27 cellular contexts compared by ENCODE assay signal in the genomic region with DNA sequence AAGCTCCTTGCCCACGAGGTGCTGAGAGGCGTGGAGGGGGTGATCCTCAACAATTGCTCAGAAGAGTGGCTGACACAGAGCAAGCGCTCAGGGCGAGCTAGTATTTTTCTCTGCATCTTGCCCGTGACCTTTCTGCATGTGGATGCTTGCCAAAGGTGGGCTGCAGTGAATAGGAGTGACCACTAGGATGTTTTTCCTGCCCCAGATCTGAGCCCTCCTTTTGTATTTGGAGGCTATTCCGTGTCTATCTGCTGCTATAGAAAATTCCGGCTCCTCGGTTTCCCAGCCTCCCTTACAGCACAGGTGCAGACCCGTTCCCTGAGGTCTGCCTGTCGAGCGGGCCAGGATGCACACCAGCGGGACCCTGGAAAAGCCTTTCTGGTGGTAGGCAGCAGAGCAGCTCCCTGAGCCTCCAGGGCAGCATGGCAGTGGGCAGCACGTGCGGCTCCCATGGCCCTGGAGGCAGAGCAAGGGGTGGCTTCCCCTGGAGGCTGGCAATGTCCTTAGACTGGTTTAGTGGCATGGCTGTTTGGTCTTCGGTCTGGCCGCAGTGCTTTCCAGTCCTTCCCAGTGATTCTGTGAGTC.
DNase-seq lines count a peak whose midpoint lies in the region; ATAC-seq and TF ChIP-seq lines count a peak whose summit lies in the region.
"Had no signal": no experiment of that assay in that cellular context is flagged by ENCODE, and none has a peak within 500 bp of the region (broad histone marks: within the 10 kb centered on the region; RNA-seq: fewer than 3 reads in every experiment).

No MANE protein-coding gene starts in this region.

- H3K4me3 ChIP-seq in H7 (ENCODE audit: insufficient read depth, low read depth, low read length), result no peak overlapping the region
- H3K4me3 ChIP-seq in astrocyte of the cerebellum (ENCODE audit: low read depth, low read length), result no peak overlapping the region
- no peak overlapping the region for H3K4me3 ChIP-seq in sigmoid colon
- H3K4me3 ChIP-seq in psoas muscle, result no peak overlapping the region
- H3K4me3 ChIP-seq: BLaER1 treated with 17β-estradiol and CSF1 and Interleukin-3, amounts not matched to agents 10 nM and 100 nM; GM12878; HAP-1; left ventricle myocardium inferior; suprapubic skin had no signal

- TF ChIP-seq POLR2A in sigmoid colon (IDR thresholded peaks at IDR 0.05), result no peak

- 80 to 86% methylated on average over 16 of the region's 16 CpGs for WGBS in sigmoid colon, 2 donors
- WGBS in psoas muscle, 3 donors, result 89 to 92% (median 91%) methylated on average over 16 of the region's 16 CpGs

- intact Hi-C loops in sigmoid colon (cut with DNase I) (no loop called here), psoas muscle (cut with DNase I) (no loop called here)

- H3K27ac ChIP-seq in sigmoid colon, result no peak overlapping the region
- H3K27ac ChIP-seq in psoas muscle, result no peak overlapping the region
- H3K27ac ChIP-seq: BLaER1 treated with 17β-estradiol and CSF1 and Interleukin-3, amounts not matched to agents 10 nM and 100 nM; left ventricle myocardium inferior; suprapubic skin had no signal

- DNase-seq in H7 (peak; percentile 73), astrocyte of the cerebellum (ENCODE audit: low read depth) (no peak), iPS-NIHi11 (ENCODE audit: low spot score) (peak; percentile 60), sigmoid colon (peak; percentile 39), psoas muscle (no peak), kidney glomerular epithelial cell (lab: John Stamatoyannopoulos, UW) (no peak)
- no peak for DNase-seq in stimulated activated CD4-positive, alpha-beta T cell treated with anti-CD3 and anti-CD28 coated beads, Interleukin-4, amount 100 ng/mL, for 1 hour
- DNase-seq: activated CD4-positive, alpha-beta T cell treated with anti-CD3 and anti-CD28 coated beads for 1 hour; activated CD8-positive, alpha-beta T cell treated with anti-CD3 and anti-CD28 coated beads for 36 hours; anterior cingulate cortex; caudate nucleus; dermis blood vessel endothelial cell; left ventricle myocardium inferior; midbrain; naive thymus-derived CD8-positive, alpha-beta T cell; NCI-H1105 treated with DMSO at 0.1 percent for 48 hours; NCI-H2081; NCI-H82; RPMI8226; stimulated activated CD4-positive, alpha-beta T cell treated with anti-CD3 and anti-CD28 coated beads, Interleukin-12 subunit alpha, Interleukin-12 subunit beta, amount 100 ng/mL, for 4 hours; stimulated activated CD4-positive, alpha-beta T cell treated with anti-CD3 and anti-CD28 coated beads, Interleukin-4, amount 100 ng/mL, for 4 hours; stimulated activated naive B cell treated with anti-CD40 and anti-IgM and Interleukin-4, amounts not matched to agents 10 μg/mL and 1 μg/mL and 100 μg/mL, for 72 hours had no signal

- in situ Hi-C loops in astrocyte of the cerebellum (cut with HindIII; ENCODE audit: low sequenced_read_pairs), result no loop called here

- H3K27me3 ChIP-seq in H7 (ENCODE audit: control insufficient read depth, insufficient read depth, low read length), result no peaks in the 10 kb centered on the region
- H3K27me3 ChIP-seq in sigmoid colon, result no peaks in the 10 kb centered on the region
- no peaks in the 10 kb centered on the region for H3K27me3 ChIP-seq in psoas muscle (ENCODE audit: insufficient read depth in 3 of 3, low read length in 2 of 3)
- H3K27me3 ChIP-seq: BLaER1 treated with 17β-estradiol and CSF1 and Interleukin-3, amounts not matched to agents 10 nM and 100 nM had no signal

- peak; percentile 7 for TF ChIP-seq CTCF in astrocyte of the cerebellum (IDR thresholded peaks at IDR 0.05; ENCODE audit: low read depth, low read length, missing control alignments)
- TF ChIP-seq CTCF in sigmoid colon (IDR thresholded peaks at IDR 0.05), result no peak
- no peak for TF ChIP-seq CTCF in psoas muscle (IDR thresholded peaks at IDR 0.05)

- TF ChIP-seq EP300 in sigmoid colon (IDR thresholded peaks at IDR 0.05), result no peak

- ATAC-seq in psoas muscle (no peak), GM21390 (IDR thresholded peaks at IDR 0.05; ENCODE audit: unreplicated experiment) (no peak)
- ATAC-seq: activated CD8-positive, alpha-beta T cell treated with anti-CD3 and anti-CD28 coated beads for 36 hours; GM12878; naive thymus-derived CD8-positive, alpha-beta T cell; stimulated activated naive B cell treated with anti-CD40 and anti-IgM and Interleukin-4, amounts not matched to agents 10 μg/mL and 1 μg/mL and 100 μg/mL, for 72 hours had no signal

- H3K9me3 ChIP-seq in sigmoid colon (no peaks in the 10 kb centered on the region), psoas muscle (no peaks in the 10 kb centered on the region)
- H3K9me3 ChIP-seq: BLaER1 treated with 17β-estradiol and CSF1 and Interleukin-3, amounts not matched to agents 10 nM and 100 nM; HAP-1; left ventricle myocardium inferior; suprapubic skin had no signal

- H3K4me1 ChIP-seq in sigmoid colon (peaks cover 0 to 10% (median 3%) of the 10 kb centered on the region in 4 donors), psoas muscle (no peaks in the 10 kb centered on the region)
- H3K4me1 ChIP-seq: HAP-1, suprapubic skin had no signal

- H3K36me3 ChIP-seq in H7 (replicated peaks; ENCODE audit: control insufficient read depth, insufficient read depth, low read length) (no peaks in the 10 kb centered on the region), sigmoid colon (no peaks in the 10 kb centered on the region), psoas muscle (ENCODE audit: insufficient read depth in 1 of 2, low read depth in 1 of 2) (no peaks in the 10 kb centered on the region)
- H3K36me3 ChIP-seq: BLaER1 treated with 17β-estradiol and CSF1 and Interleukin-3, amounts not matched to agents 10 nM and 100 nM; HAP-1; left ventricle myocardium inferior; suprapubic skin had no signal

Comparison
In these comparisons a context has a peak if more than half of its experiments do, and no peak if none do; other contexts are left out.
1. DNase-seq: peak in H7 (single experiment), iPS-NIHi11 (single experiment) and sigmoid colon (single experiment); none in astrocyte of the cerebellum (single experiment), psoas muscle (0 of 2), stimulated activated CD4-positive, alpha-beta T cell treated with anti-CD3 and anti-CD28 coated beads, Interleukin-4, amount 100 ng/mL, for 1 hour (single experiment) and kidney glomerular epithelial cell (single experiment).